ENCODE assay signal across 8 cellular contexts in genomic region chr5:94793113-94793815, GRCh38.
DNase-seq lines count a peak whose midpoint lies in the region; ATAC-seq, FAIRE-seq and TF ChIP-seq lines count a peak whose summit lies in the region.

No MANE protein-coding gene starts in this region.

- TF ChIP-seq CTCF in foreskin fibroblast (IDR thresholded peaks at IDR 0.05; ENCODE audit: low read depth, low read length): no peak

- no peak overlapping the region for H3K4me3 ChIP-seq in SJSA1
- no peak overlapping the region for H3K4me3 ChIP-seq in foreskin fibroblast (ENCODE audit: low read depth in 1 of 2, low read length in 2 of 2)
- no peak overlapping the region for H3K4me3 ChIP-seq in aorta (ENCODE audit: low read length in 2 of 2)

- H3K4me1 ChIP-seq in SJSA1 (replicated peaks) (peaks cover 16% of the 10 kb centered on the region), aorta (ENCODE audit: control insufficient read depth in 1 of 2, insufficient read depth in 2 of 2, low read length in 2 of 2) (no peaks in the 10 kb centered on the region)

- no peak for FAIRE-seq in frontal cortex (lab: Jason Lieb, UNC)

- peak; percentile 100 for ATAC-seq in HG02938 (IDR thresholded peaks at IDR 0.05; ENCODE audit: unreplicated experiment)
- no peak for ATAC-seq in aorta (ENCODE audit: low FRiP score)

- 54 to 58% methylated on average over 4 of the region's 4 CpGs for WGBS in aorta, 2 donors

- H3K36me3 ChIP-seq in SJSA1 (no peaks in the 10 kb centered on the region), aorta (ENCODE audit: control insufficient read depth in 1 of 2, insufficient read depth in 2 of 2, low read length in 1 of 2) (no peaks in the 10 kb centered on the region)

- H3K9me3 ChIP-seq in SJSA1 (replicated peaks) (no peaks in the 10 kb centered on the region), aorta (ENCODE audit: control insufficient read depth, low read length) (no peaks in the 10 kb centered on the region)

- H3K27ac ChIP-seq in SJSA1 (peak overlapping the region; percentile 64), aorta (ENCODE audit: low read depth in 1 of 2, low read length in 2 of 2) (no peak overlapping the region)

- intact Hi-C loops in aorta (cut with DNase I): no loop called here

- DNase-seq in stimulated activated CD4-positive, alpha-beta T cell treated with anti-CD3 and anti-CD28 coated beads, Interleukin-15, amount 100 ng/mL, for 24 hours: peak; percentile 19
- DNase-seq in stimulated activated CD4-positive, alpha-beta T cell treated with anti-CD3 and anti-CD28 coated beads, Interleukin-12 subunit alpha, Interleukin-12 subunit beta, amount 100 ng/mL, for 4 hours: no peak
- DNase-seq in SJSA1 (ENCODE audit: low read depth in 1 of 2, low spot score in 2 of 2) (peak; percentile 45 to 64), foreskin fibroblast (peak; percentile 75 to 79), midbrain (lab: John Stamatoyannopoulos, UW) (no peak), frontal cortex (ENCODE audit: low spot score in 2 of 2) (no peak), aorta (no peak)

- H3K27me3 ChIP-seq in SJSA1 (replicated peaks) (no peaks in the 10 kb centered on the region), aorta (ENCODE audit: control insufficient read depth in 1 of 2, insufficient read depth in 2 of 2, low read length in 1 of 2) (no peaks in the 10 kb centered on the region)

Comparison
In these comparisons a context has a peak if more than half of its experiments do, and no peak if none do; other contexts are left out.
1. DNase-seq: peak in stimulated activated CD4-positive, alpha-beta T cell treated with anti-CD3 and anti-CD28 coated beads, Interleukin-15, amount 100 ng/mL, for 24 hours (single experiment), SJSA1 (2 of 2) and foreskin fibroblast (2 of 2); none in stimulated activated CD4-positive, alpha-beta T cell treated with anti-CD3 and anti-CD28 coated beads, Interleukin-12 subunit alpha, Interleukin-12 subunit beta, amount 100 ng/mL, for 4 hours (single experiment), midbrain (single experiment), frontal cortex (0 of 2) and aorta (0 of 2).